In genomic region chr17:68290268-68290954, GRCh38 we compare ENCODE assay signal across 8 cellular contexts. TPM values are rescaled to one million over a fixed set of nuclear protein-coding genes. Genes with fewer than 3 reads are reported as not detected.
DNase-seq lines count a peak whose midpoint lies in the region; ATAC-seq and TF ChIP-seq lines count a peak whose summit lies in the region.

No MANE protein-coding gene starts in this region.

- H3K9me3 ChIP-seq in HEK293 (ENCODE audit: control insufficient read depth, insufficient read depth, low read depth, low read length) (no peaks in the 10 kb centered on the region), mesenchymal stem cell (ENCODE audit: control insufficient read depth, low read length) (no peaks in the 10 kb centered on the region)

- TF ChIP-seq CTCF in AG09309 (IDR thresholded peaks at IDR 0.05; ENCODE audit: control insufficient read depth, insufficient read depth, low read depth, low read length, missing control alignments) (no peak), HEK293 (tag by site-specific recombination; IDR thresholded peaks at IDR 0.05) (no peak), activated B cell treated with CpG ODN at 0.5 μM for 24 hours (IDR thresholded peaks at IDR 0.05) (no peak), chondrocyte (IDR thresholded peaks at IDR 0.05) (no peak)

- peak overlapping the region; percentile 71 for H3K4me3 ChIP-seq in AG09309 (ENCODE audit: control insufficient read depth, low read depth, low read length)
- peak overlapping the region; percentile 55 for H3K4me3 ChIP-seq in HEK293 (ENCODE audit: low read depth, low read length)
- peak overlapping the region; percentile 53 to 68 for H3K4me3 ChIP-seq in mesenchymal stem cell (ENCODE audit: insufficient read depth in 1 of 2, low read depth in 1 of 2, low read length in 2 of 2)

- H3K9ac ChIP-seq in mesenchymal stem cell (ENCODE audit: low read length), result peak overlapping the region; percentile 77

- H4K91ac ChIP-seq in mesenchymal stem cell (ENCODE audit: low read length), result peak overlapping the region; percentile 56

- peak overlapping the region; percentile 17 for H2BK15ac ChIP-seq in mesenchymal stem cell (ENCODE audit: low read depth, poor library complexity, severe bottlenecking)

- DNase-seq in AG09309 (ENCODE audit: low read depth), result no peak
- peak; percentile 53 for DNase-seq in activated B cell treated with CpG ODN at 0.5 μM for 24 hours
- DNase-seq in chondrocyte (ENCODE audit: low spot score), result no peak
- peak; percentile 36 for DNase-seq in mesenchymal stem cell
- DNase-seq in stimulated activated CD8-positive, alpha-beta memory T cell treated with anti-CD3 and anti-CD28 coated beads, Interleukin-4, amount 100 ng/mL, for 48 hours, result peak; percentile 70
- no peak for DNase-seq in SHP77 treated with DMSO at 0.1 percent for 48 hours (lab: John Stamatoyannopoulos, UW)

- H2AFZ ChIP-seq in mesenchymal stem cell (ENCODE audit: low read depth, low read length), result peak overlapping the region; percentile 37

- H3K27ac ChIP-seq in HEK293 (ENCODE audit: extremely low read depth, low read depth, low read length) (peak overlapping the region; percentile 42; the same call in 1 of the 2 replicates), mesenchymal stem cell (ENCODE audit: low read length, poor library complexity, severe bottlenecking) (no peak overlapping the region)

- no peaks in the 10 kb centered on the region for H3K36me3 ChIP-seq in HEK293 (ENCODE audit: control insufficient read depth in 2 of 2, insufficient read depth in 1 of 2, low read length in 2 of 2)
- H3K36me3 ChIP-seq in mesenchymal stem cell (ENCODE audit: control insufficient read depth in 1 of 2, insufficient read depth in 2 of 2, low read depth in 1 of 2, low read length in 2 of 2), result no peaks in the 10 kb centered on the region

- H2AK5ac ChIP-seq in mesenchymal stem cell (ENCODE audit: low read length, severe bottlenecking), result no peak overlapping the region

- no peak overlapping the region for H2BK5ac ChIP-seq in mesenchymal stem cell (ENCODE audit: low read depth, low read length, poor library complexity, severe bottlenecking)

- H3K9me3 Mint-ChIP-seq in activated B cell treated with CpG ODN at 0.5 μM for 24 hours (no peaks in the 10 kb centered on the region), chondrocyte (ENCODE audit: low read depth) (no peaks in the 10 kb centered on the region)

- no peak overlapping the region for H4K8ac ChIP-seq in mesenchymal stem cell (ENCODE audit: low read length)

- H3K4me3 Mint-ChIP-seq in activated B cell treated with CpG ODN at 0.5 μM for 24 hours, result peak overlapping the region; percentile 92
- peak overlapping the region; percentile 77 for H3K4me3 Mint-ChIP-seq in chondrocyte (ENCODE audit: unreplicated experiment)

- peak overlapping the region; percentile 34 to 56 for H2BK12ac ChIP-seq in mesenchymal stem cell (ENCODE audit: low read length in 2 of 2)

- H3K27me3 Mint-ChIP-seq in activated B cell treated with CpG ODN at 0.5 μM for 24 hours (no peaks in the 10 kb centered on the region), chondrocyte (ENCODE audit: low read depth) (peaks cover 10% of the 10 kb centered on the region)

- POLR2A ChIA-PET in HEK293 (lab: Yijun Ruan, JAX) (interaction anchor here (1.1 to 2.1 kb wide), 4 partner anchors 12 to 108 kb away, joined by 3 to 13 read pairs (median 5); partner anchors contain the start of gene AMZ2), activated B cell treated with CpG ODN at 0.5 μM for 24 hours (lab: Charles Lee) (interaction anchor here (0.6 to 6.8 kb wide), 30 partner anchors 26 to 296 kb away, joined by 3 to 84 read pairs (median 10); partner anchors contain the start of genes AMZ2, PRKAR1A and WIPI1)

- H3K4ac ChIP-seq in mesenchymal stem cell (ENCODE audit: low read depth in 1 of 2, low read length in 2 of 2), result peak overlapping the region; percentile 24 to 54

- ATAC-seq in activated B cell treated with CpG ODN at 0.5 μM for 24 hours (ENCODE audit: low read depth) (no peak), HG03280 (IDR thresholded peaks at IDR 0.05; ENCODE audit: unreplicated experiment) (no peak)

- CTCF ChIA-PET in HEK293 (lab: Yijun Ruan, JAX), result interaction anchor here (0.5 to 2.6 kb wide), 8 partner anchors 28 to 175 kb away, joined by 3 to 10 read pairs (median 4); partner anchors contain the start of gene AMZ2
- CTCF ChIA-PET in activated B cell treated with CpG ODN at 0.5 μM for 24 hours (lab: Charles Lee), result interaction anchor here (0.7 to 1.6 kb wide), 2 partner anchors 26 to 110 kb away, joined by 3 to 4 read pairs; no protein-coding TSS in a partner anchor

- intact Hi-C loops in activated B cell treated with CpG ODN at 0.5 μM for 24 hours (cut with micrococcal nuclease), result loop anchor here (2.0 to 5.0 kb wide), 6 partner anchors 122 to 1037 kb away; partner anchors contain the start of gene ABCA5

- H3K4me1 ChIP-seq in HEK293 (ENCODE audit: control insufficient read depth, insufficient read depth, low read length) (peaks cover 7% of the 10 kb centered on the region; the same call in 1 of the 2 replicates), mesenchymal stem cell (ENCODE audit: control insufficient read depth, insufficient read depth, low read depth, low read length) (peaks cover 12% of the 10 kb centered on the region)

- no peaks in the 10 kb centered on the region for H3K79me1 ChIP-seq in mesenchymal stem cell (replicated peaks; ENCODE audit: low read length, poor library complexity, severe bottlenecking)

- peak overlapping the region in 1 of 2 experiments; percentile 79 for H3K14ac ChIP-seq in mesenchymal stem cell (ENCODE audit: low read length in 2 of 2)

- H3K27ac Mint-ChIP-seq in activated B cell treated with CpG ODN at 0.5 μM for 24 hours (peak overlapping the region; percentile 93), chondrocyte (ENCODE audit: unreplicated experiment) (no peak overlapping the region)

- H3K4me2 ChIP-seq in mesenchymal stem cell (ENCODE audit: low read length, poor library complexity, severe bottlenecking), result peak overlapping the region; percentile 100

- H3K36me3 Mint-ChIP-seq in activated B cell treated with CpG ODN at 0.5 μM for 24 hours (ENCODE audit: low read depth), result peaks cover 3% of the 10 kb centered on the region
- H3K36me3 Mint-ChIP-seq in chondrocyte (ENCODE audit: low read depth), result no peaks in the 10 kb centered on the region

- peaks cover 29 to 44% of the 10 kb centered on the region in 2 experiments for H3K27me3 ChIP-seq in mesenchymal stem cell (ENCODE audit: control insufficient read depth in 1 of 2, insufficient read depth in 1 of 2, low read length in 2 of 2)

- H2BK120ac ChIP-seq in mesenchymal stem cell (ENCODE audit: low read depth, low read length), result no peak overlapping the region

- 1% methylated on average over 49 of the region's 50 CpGs for WGBS in mesenchymal stem cell

- peak overlapping the region; percentile 77 to 82 for H3K18ac ChIP-seq in mesenchymal stem cell (ENCODE audit: low read depth in 1 of 2, low read length in 2 of 2)

- H3K4me1 Mint-ChIP-seq in activated B cell treated with CpG ODN at 0.5 μM for 24 hours, result peaks cover 45% of the 10 kb centered on the region
- peaks cover 16% of the 10 kb centered on the region for H3K4me1 Mint-ChIP-seq in chondrocyte (ENCODE audit: low read depth)

- H3K23ac ChIP-seq in mesenchymal stem cell (ENCODE audit: low read length in 2 of 2), result peak overlapping the region in 1 of 2 experiments; percentile 35

TF ChIP-seq in HEK293, 187 proteins besides CTCF, POLR2A, EP300 and RAD21 (continues in another document):
- no peak for TF ChIP-seq ZNF473 (tag by site-specific recombination; IDR thresholded peaks at IDR 0.05)

RNA-seq across cellular contexts. Expression of gene SLC16A6, which starts 0.5 kb away (rescaled TPM):
- total RNA-seq in activated B cell treated with CpG ODN at 0.5 μM for 24 hours, result 10.2 and 11.0 TPM in 2 replicates
- total RNA-seq in chondrocyte, result 0.15 to 0.44 TPM (median 0.31 TPM) in 3 replicates
- polyA plus RNA-seq in mesenchymal stem cell (2013, experiment 1 of 2), result 48.0 TPM
- polyA plus RNA-seq in mesenchymal stem cell (2013, experiment 2 of 2), result 49.8 TPM

RNA-seq across cellular contexts. Expression of gene ARSG, which starts 0.9 kb away (rescaled TPM):
- total RNA-seq in activated B cell treated with CpG ODN at 0.5 μM for 24 hours, result 15.5 and 19.6 TPM in 2 replicates
- 5.8 to 9.1 TPM (median 7.4 TPM) in 3 replicates for total RNA-seq in chondrocyte
- polyA plus RNA-seq in mesenchymal stem cell (2013, experiment 1 of 2), result 4.5 TPM
- polyA plus RNA-seq in mesenchymal stem cell (2013, experiment 2 of 2), result 4.7 TPM

RNA-seq across cellular contexts. Expression of gene AMZ2, which starts 42.6 kb away (rescaled TPM):
- total RNA-seq in activated B cell treated with CpG ODN at 0.5 μM for 24 hours (42.1 and 55.4 TPM in 2 replicates), chondrocyte (66.5 to 80.4 TPM (median 78.2 TPM) in 3 replicates)
- polyA plus RNA-seq in mesenchymal stem cell (2013, experiment 1 of 2), result 106 TPM
- 97.9 TPM for polyA plus RNA-seq in mesenchymal stem cell (2013, experiment 2 of 2)

Comparison
In these comparisons a context has a peak if more than half of its experiments do, and no peak if none do; other contexts are left out.
1. DNase-seq: peak in activated B cell treated with CpG ODN at 0.5 μM for 24 hours (single experiment), mesenchymal stem cell (single experiment) and stimulated activated CD8-positive, alpha-beta memory T cell treated with anti-CD3 and anti-CD28 coated beads, Interleukin-4, amount 100 ng/mL, for 48 hours (single experiment); none in AG09309 (single experiment), chondrocyte (single experiment) and SHP77 treated with DMSO at 0.1 percent for 48 hours (single experiment).
2. Peak in every context shown above with its lines, with median percentiles within 50 percentile points of each other: H3K4me3 ChIP-seq.